Comparison of ENCODE assay signal across 8 cellular contexts in genomic region chr10:103917326-103918052, GRCh38. TPM values are rescaled to one million over a fixed set of nuclear protein-coding genes. Genes with fewer than 3 reads are reported as not detected.
DNase-seq lines count a peak whose midpoint lies in the region; ATAC-seq, FAIRE-seq and TF ChIP-seq lines count a peak whose summit lies in the region.

No MANE protein-coding gene starts in this region.

- peaks cover 23% of the 10 kb centered on the region for H3K4me1 ChIP-seq in SJSA1 (replicated peaks)
- H3K4me1 ChIP-seq in mesenchymal stem cell (ENCODE audit: control insufficient read depth, insufficient read depth, low read depth, low read length), result peaks cover 13% of the 10 kb centered on the region
- peaks cover 0 to 31% (median 22%) of the 10 kb centered on the region in 4 donors for H3K4me1 ChIP-seq in tibial artery

- no peak for FAIRE-seq in frontal cortex (lab: Jason Lieb, UNC)

- peak overlapping the region; percentile 77 for H3K4me3 ChIP-seq in AG04449 (ENCODE audit: low read depth, low read length)
- H3K4me3 ChIP-seq in SJSA1, result peak overlapping the region; percentile 62
- H3K4me3 ChIP-seq in dorsolateral prefrontal cortex, result peak overlapping the region; percentile 60 to 98 (median 81)
- H3K4me3 ChIP-seq in mesenchymal stem cell (ENCODE audit: insufficient read depth in 1 of 2, low read depth in 1 of 2, low read length in 2 of 2), result peak overlapping the region; percentile 75 to 93
- H3K4me3 ChIP-seq in tibial artery, result peak overlapping the region; percentile 65 to 75

- H3K36me3 ChIP-seq in SJSA1 (peaks cover 7% of the 10 kb centered on the region; the same call in 1 of the 2 replicates), mesenchymal stem cell (ENCODE audit: control insufficient read depth in 1 of 2, insufficient read depth in 2 of 2, low read depth in 1 of 2, low read length in 2 of 2) (peaks cover 0 to 23% of the 10 kb centered on the region in 2 experiments), tibial artery (peaks cover 0 to 8% (median 0%) of the 10 kb centered on the region in 3 donors)

- H3K18ac ChIP-seq in mesenchymal stem cell (ENCODE audit: low read depth in 1 of 2, low read length in 2 of 2), result peak overlapping the region; percentile 97 to 100

- WGBS in mesenchymal stem cell, result 4% methylated on average over 28 of the region's 28 CpGs

- DNase-seq in AG04449 (ENCODE audit: low read depth, low spot score), result no peak
- peak in 1 of 2 experiments; percentile 59 for DNase-seq in SJSA1 (ENCODE audit: low read depth in 1 of 2, low spot score in 2 of 2)
- peak; percentile 28 to 63 (median 54) for DNase-seq in dorsolateral prefrontal cortex
- DNase-seq in mesenchymal stem cell, result no peak
- peak; percentile 48 to 79 for DNase-seq in tibial artery
- DNase-seq in frontal cortex (ENCODE audit: low spot score in 2 of 2), result no peak

- H3K23ac ChIP-seq in mesenchymal stem cell (ENCODE audit: low read length in 2 of 2), result peak overlapping the region in 1 of 2 experiments; percentile 66

- peak overlapping the region; percentile 32 to 82 for H2BK12ac ChIP-seq in mesenchymal stem cell (ENCODE audit: low read length in 2 of 2)

- peak overlapping the region; percentile 59 for H2BK120ac ChIP-seq in mesenchymal stem cell (ENCODE audit: low read depth, low read length)

- H3K9ac ChIP-seq in mesenchymal stem cell (ENCODE audit: low read length), result peak overlapping the region; percentile 97

- TF ChIP-seq CTCF in AG04449 (IDR thresholded peaks at IDR 0.05; ENCODE audit: insufficient read depth, low read length, missing control alignments) (no peak), dorsolateral prefrontal cortex (IDR thresholded peaks at IDR 0.05 in 54 of 56, conservative IDR thresholded peaks at IDR 0.05 in 2 of 56; ENCODE audit: low read depth in 1 of 56, partially characterized antibody in 56 of 56) (peak in 3 of 56 donors; percentile 4 to 18 (median 5)), tibial artery (IDR thresholded peaks at IDR 0.05) (peak in 1 of 2 experiments; percentile 22)

- H4K8ac ChIP-seq in mesenchymal stem cell (ENCODE audit: low read length), result peak overlapping the region; percentile 98

- peak overlapping the region; percentile 93 for H4K91ac ChIP-seq in mesenchymal stem cell (ENCODE audit: low read length)

- H3K14ac ChIP-seq in mesenchymal stem cell (ENCODE audit: low read length in 2 of 2), result peak overlapping the region in 1 of 2 experiments; percentile 98

- CTCF ChIA-PET in AG04449 (lab: Yijun Ruan, JAX), result interaction anchor here (1.0 to 2.0 kb wide), 3 partner anchors 30 to 33 kb away, joined by 3 to 7 read pairs (median 3); no protein-coding TSS in a partner anchor

- no peaks in the 10 kb centered on the region for H3K27me3 ChIP-seq in SJSA1 (replicated peaks)
- H3K27me3 ChIP-seq in dorsolateral prefrontal cortex, result no peaks in the 10 kb centered on the region
- H3K27me3 ChIP-seq in mesenchymal stem cell (ENCODE audit: control insufficient read depth in 1 of 2, insufficient read depth in 1 of 2, low read length in 2 of 2), result no peaks in the 10 kb centered on the region
- H3K27me3 ChIP-seq in tibial artery, result no peaks in the 10 kb centered on the region

- H3K27ac ChIP-seq in SJSA1, result peak overlapping the region; percentile 84
- H3K27ac ChIP-seq in dorsolateral prefrontal cortex, result peak overlapping the region; percentile 60 to 98 (median 92)
- H3K27ac ChIP-seq in mesenchymal stem cell (ENCODE audit: low read length, poor library complexity, severe bottlenecking), result peak overlapping the region; percentile 100
- H3K27ac ChIP-seq in tibial artery, result peak overlapping the region; percentile 90 to 91

- peak overlapping the region; percentile 95 for H2BK5ac ChIP-seq in mesenchymal stem cell (ENCODE audit: low read depth, low read length, poor library complexity, severe bottlenecking)

- H3K4me2 ChIP-seq in mesenchymal stem cell (ENCODE audit: low read length, poor library complexity, severe bottlenecking), result peak overlapping the region; percentile 86

- peak overlapping the region; percentile 55 for H2BK15ac ChIP-seq in mesenchymal stem cell (ENCODE audit: low read depth, poor library complexity, severe bottlenecking)

- peaks cover 9% of the 10 kb centered on the region for H3K79me1 ChIP-seq in mesenchymal stem cell (replicated peaks; ENCODE audit: low read length, poor library complexity, severe bottlenecking)

- H2AK5ac ChIP-seq in mesenchymal stem cell (ENCODE audit: low read length, severe bottlenecking), result peak overlapping the region; percentile 87

- ATAC-seq in GM18858 (IDR thresholded peaks at IDR 0.05; ENCODE audit: unreplicated experiment) (peak; percentile 2), HG03066 (IDR thresholded peaks at IDR 0.05; ENCODE audit: low read depth, unreplicated experiment) (peak; percentile 2)

- no peaks in the 10 kb centered on the region for H3K9me3 ChIP-seq in SJSA1 (replicated peaks)
- no peaks in the 10 kb centered on the region for H3K9me3 ChIP-seq in mesenchymal stem cell (ENCODE audit: control insufficient read depth, low read length)
- no peaks in the 10 kb centered on the region for H3K9me3 ChIP-seq in tibial artery

- POLR2A ChIA-PET in AG04449 (lab: Yijun Ruan, JAX), result interaction anchor here (0.8 to 1.6 kb wide), 2 partner anchors 9 to 30 kb away, joined by 3 to 6 read pairs; no protein-coding TSS in a partner anchor

- intact Hi-C loops in dorsolateral prefrontal cortex (cut with DNase I), result loop anchor here (1.0 to 10.0 kb wide), 3 partner anchors 50 to 207 kb away; partner anchors contain the start of genes SFR1 (in 2 of the 2) and SLK (in 2 of the 2)
- intact Hi-C loops in tibial artery (cut with DNase I; ENCODE audit: low total_unique reads), result no loop called here

- H2AFZ ChIP-seq in mesenchymal stem cell (ENCODE audit: low read depth, low read length), result peak overlapping the region; percentile 84

- H3K4ac ChIP-seq in mesenchymal stem cell (ENCODE audit: low read depth in 1 of 2, low read length in 2 of 2), result peak overlapping the region; percentile 16 to 99

RNA-seq across cellular contexts. Expression of gene STN1, which starts 0.5 kb away (rescaled TPM):
- 26.9 and 27.4 TPM in 2 replicates for total RNA-seq in SJSA1 (2014; rRNA removed; shearing (Covaris generic))
- total RNA-seq in dorsolateral prefrontal cortex (10 to 100 TPM in 115 of 120 experiments, 1 to 10 TPM in 5; 7.9 to 24.9 (median 15.5) TPM), frontal cortex (6.9 TPM)
- polyA plus RNA-seq in mesenchymal stem cell (2013, experiment 1 of 2), result 18.5 TPM
- polyA plus RNA-seq in mesenchymal stem cell (2013, experiment 2 of 2), result 19.1 TPM

RNA-seq across cellular contexts. Expression of gene SLK, which starts 49.5 kb away (rescaled TPM):
- 35.5 and 47.6 TPM in 2 replicates for total RNA-seq in SJSA1 (2014; rRNA removed; shearing (Covaris generic))
- total RNA-seq in dorsolateral prefrontal cortex, result 10 to 100 TPM; 27.0 to 53.9 (median 38.6) TPM
- polyA plus RNA-seq in mesenchymal stem cell (2013, experiment 1 of 2), result 29.7 TPM
- polyA plus RNA-seq in mesenchymal stem cell (2013, experiment 2 of 2), result 29.4 TPM
- total RNA-seq in frontal cortex, result 93.3 TPM

Comparison
In these comparisons a context has a peak if more than half of its experiments do, and no peak if none do; other contexts are left out.
1. DNase-seq: peak in dorsolateral prefrontal cortex (10 of 10) and tibial artery (2 of 2); none in AG04449 (single experiment), mesenchymal stem cell (single experiment) and frontal cortex (0 of 2).
2. Peak in every context shown above with its lines, with median percentiles within 50 percentile points of each other: H3K4me3 ChIP-seq and H3K27ac ChIP-seq.